20 cellular contexts compared by ENCODE assay signal in the genomic region with DNA sequence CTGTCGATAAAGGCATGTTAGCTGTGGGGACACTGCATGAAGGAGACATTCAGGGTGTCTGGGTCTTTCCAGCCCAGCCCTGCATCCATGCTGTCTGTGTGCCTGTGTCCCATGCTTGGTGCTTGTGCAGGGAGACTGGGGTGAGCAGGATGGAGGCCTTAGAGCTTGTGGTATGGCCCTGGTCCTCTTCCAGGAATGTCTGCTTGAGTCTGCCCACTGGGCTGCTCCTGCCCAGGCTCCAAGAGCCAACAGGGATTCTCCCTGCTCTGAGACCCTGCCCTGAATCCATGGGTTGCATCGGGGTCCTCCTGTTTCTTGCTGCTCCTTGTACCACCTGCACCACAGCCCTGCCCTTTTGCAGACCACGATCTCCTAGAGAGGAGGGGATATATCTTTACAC. TPM values are rescaled to one million over a fixed set of nuclear protein-coding genes. Genes with fewer than 3 reads are reported as not detected.
DNase-seq lines count a peak whose midpoint lies in the region; ATAC-seq and TF ChIP-seq lines count a peak whose summit lies in the region.
"Had no signal": no experiment of that assay in that cellular context is flagged by ENCODE, and none has a peak within 500 bp of the region (broad histone marks: within the 10 kb centered on the region; RNA-seq: fewer than 3 reads in every experiment).

No MANE protein-coding gene starts in this region.

- H3K9me3 Mint-ChIP-seq in dendritic cell treated with granulocyte-macrophage colony-stimulating factor and Interleukin-4, amounts not matched to agents 40 ng/mL and 50 ng/mL, for 4 days = peaks cover 1% of the 10 kb centered on the region
- peaks cover 5% of the 10 kb centered on the region for H3K9me3 Mint-ChIP-seq in stimulated activated memory B cell treated with anti-CD40 and anti-IgM and Interleukin-4, amounts not matched to agents 10 μg/mL and 1 μg/mL and 100 μg/mL, for 72 hours
- H3K9me3 Mint-ChIP-seq in activated naive CD8-positive, alpha-beta T cell treated with anti-CD3 and anti-CD28 coated beads, Interleukin-2, amount 50 U/mL, for 24 hours = peaks cover 20% of the 10 kb centered on the region
- H3K9me3 Mint-ChIP-seq in activated T-cell treated with anti-CD3 and anti-CD28 coated beads, Interleukin-2, amount 50 U/mL, for 4 hours = peaks cover 16% of the 10 kb centered on the region

- no peaks in the 10 kb centered on the region for H3K27me3 ChIP-seq in BLaER1
- H3K27me3 ChIP-seq in right lobe of liver = no peaks in the 10 kb centered on the region

- peaks cover 4% of the 10 kb centered on the region for H3K27me3 Mint-ChIP-seq in dendritic cell treated with granulocyte-macrophage colony-stimulating factor and Interleukin-4, amounts not matched to agents 40 ng/mL and 50 ng/mL, for 4 days
- H3K27me3 Mint-ChIP-seq in stimulated activated memory B cell treated with anti-CD40 and anti-IgM and Interleukin-4, amounts not matched to agents 10 μg/mL and 1 μg/mL and 100 μg/mL, for 72 hours = peaks cover 39% of the 10 kb centered on the region
- peaks cover 41% of the 10 kb centered on the region for H3K27me3 Mint-ChIP-seq in activated naive CD8-positive, alpha-beta T cell treated with anti-CD3 and anti-CD28 coated beads, Interleukin-2, amount 50 U/mL, for 24 hours
- H3K27me3 Mint-ChIP-seq in activated T-cell treated with anti-CD3 and anti-CD28 coated beads, Interleukin-2, amount 50 U/mL, for 4 hours (ENCODE audit: low read depth) = peaks cover 35% of the 10 kb centered on the region

- no peak overlapping the region for H3K9ac ChIP-seq in BLaER1

- H3K4me1 Mint-ChIP-seq in dendritic cell treated with granulocyte-macrophage colony-stimulating factor and Interleukin-4, amounts not matched to agents 40 ng/mL and 50 ng/mL, for 4 days (ENCODE audit: low read depth) = peaks cover 91% of the 10 kb centered on the region
- peaks cover 57% of the 10 kb centered on the region for H3K4me1 Mint-ChIP-seq in stimulated activated memory B cell treated with anti-CD40 and anti-IgM and Interleukin-4, amounts not matched to agents 10 μg/mL and 1 μg/mL and 100 μg/mL, for 72 hours
- peaks cover 18% of the 10 kb centered on the region for H3K4me1 Mint-ChIP-seq in activated naive CD8-positive, alpha-beta T cell treated with anti-CD3 and anti-CD28 coated beads, Interleukin-2, amount 50 U/mL, for 24 hours
- peaks cover 19% of the 10 kb centered on the region for H3K4me1 Mint-ChIP-seq in activated T-cell treated with anti-CD3 and anti-CD28 coated beads, Interleukin-2, amount 50 U/mL, for 4 hours (ENCODE audit: low read depth)
- H3K4me1 Mint-ChIP-seq: H9 had no signal

- H3K27ac ChIP-seq in BLaER1 = no peak overlapping the region
- H3K27ac ChIP-seq in right lobe of liver = no peak overlapping the region
- H3K27ac ChIP-seq: C4-2B had no signal

- peak overlapping the region; percentile 86 for H3K4me2 ChIP-seq in BLaER1

- peaks cover 19% of the 10 kb centered on the region for H3K36me3 Mint-ChIP-seq in dendritic cell treated with granulocyte-macrophage colony-stimulating factor and Interleukin-4, amounts not matched to agents 40 ng/mL and 50 ng/mL, for 4 days (ENCODE audit: low read depth)
- H3K36me3 Mint-ChIP-seq in stimulated activated memory B cell treated with anti-CD40 and anti-IgM and Interleukin-4, amounts not matched to agents 10 μg/mL and 1 μg/mL and 100 μg/mL, for 72 hours = peaks cover 6% of the 10 kb centered on the region
- no peaks in the 10 kb centered on the region for H3K36me3 Mint-ChIP-seq in activated naive CD8-positive, alpha-beta T cell treated with anti-CD3 and anti-CD28 coated beads, Interleukin-2, amount 50 U/mL, for 24 hours (ENCODE audit: low read depth)
- H3K36me3 Mint-ChIP-seq in activated T-cell treated with anti-CD3 and anti-CD28 coated beads, Interleukin-2, amount 50 U/mL, for 4 hours (ENCODE audit: insufficient read depth) = no peaks in the 10 kb centered on the region
- H3K36me3 Mint-ChIP-seq: IgD-negative memory B cell had no signal

- DNase-seq in HT1080 (ENCODE audit: low read depth) = peak; percentile 36
- DNase-seq in NCI-H1092 (lab: John Stamatoyannopoulos, UW) = no peak
- no peak for DNase-seq in activated naive CD8-positive, alpha-beta T cell treated with anti-CD3 and anti-CD28 coated beads, Interleukin-2, amount 50 U/mL, for 24 hours
- no peak for DNase-seq in right lobe of liver
- no peak for DNase-seq in activated T-cell treated with anti-CD3 and anti-CD28 coated beads, Interleukin-2, amount 50 U/mL, for 4 hours
- DNase-seq: ACHN; Caco-2; CD4-positive, alpha-beta T cell; DMS79; GF-D8; H9; KBM-7 had no signal

- TF ChIP-seq POLR2A in right lobe of liver (IDR thresholded peaks at IDR 0.05) = no peak

- intact Hi-C loops in dendritic cell treated with granulocyte-macrophage colony-stimulating factor and Interleukin-4, amounts not matched to agents 40 ng/mL and 50 ng/mL, for 4 days (cut with micrococcal nuclease) = no loop called here
- intact Hi-C loops in right lobe of liver (cut with DNase I) = no loop called here

- peak overlapping the region; percentile 93 for H3K27ac Mint-ChIP-seq in dendritic cell treated with granulocyte-macrophage colony-stimulating factor and Interleukin-4, amounts not matched to agents 40 ng/mL and 50 ng/mL, for 4 days
- peak overlapping the region; percentile 61 for H3K27ac Mint-ChIP-seq in stimulated activated memory B cell treated with anti-CD40 and anti-IgM and Interleukin-4, amounts not matched to agents 10 μg/mL and 1 μg/mL and 100 μg/mL, for 72 hours
- no peak overlapping the region for H3K27ac Mint-ChIP-seq in activated naive CD8-positive, alpha-beta T cell treated with anti-CD3 and anti-CD28 coated beads, Interleukin-2, amount 50 U/mL, for 24 hours
- H3K27ac Mint-ChIP-seq: CD4-positive, alpha-beta T cell; H9; IgD-negative memory B cell had no signal

- H3K36me3 ChIP-seq in BLaER1 (no peaks in the 10 kb centered on the region), right lobe of liver (no peaks in the 10 kb centered on the region)

- 11% methylated on average over 1 of the region's 3 CpGs for WGBS in right lobe of liver (ENCODE audit: insufficient coverage, low coverage, low lambda C conversion rate, missing lambda C conversion rate)

- H3K9me3 ChIP-seq in BLaER1 = peaks cover 12% of the 10 kb centered on the region
- no peaks in the 10 kb centered on the region for H3K9me3 ChIP-seq in right lobe of liver

- peaks cover 20% of the 10 kb centered on the region for H4K20me1 ChIP-seq in BLaER1

- no peak for TF ChIP-seq CTCF in right lobe of liver (IDR thresholded peaks at IDR 0.05)

- peaks cover 39% of the 10 kb centered on the region for H3K4me1 ChIP-seq in BLaER1
- no peaks in the 10 kb centered on the region for H3K4me1 ChIP-seq in right lobe of liver
- H3K4me1 ChIP-seq: Caco-2 had no signal

- H3K4me3 ChIP-seq in BLaER1 = no peak overlapping the region
- no peak overlapping the region for H3K4me3 ChIP-seq in right lobe of liver

- no peak for ATAC-seq in stimulated activated memory B cell treated with anti-CD40 and anti-IgM and Interleukin-4, amounts not matched to agents 10 μg/mL and 1 μg/mL and 100 μg/mL, for 72 hours
- no peak for ATAC-seq in activated naive CD8-positive, alpha-beta T cell treated with anti-CD3 and anti-CD28 coated beads, Interleukin-2, amount 50 U/mL, for 24 hours
- ATAC-seq in right lobe of liver = no peak
- no peak for ATAC-seq in activated T-cell treated with anti-CD3 and anti-CD28 coated beads, Interleukin-2, amount 50 U/mL, for 4 hours
- ATAC-seq: HepG2 had no signal

- no peak overlapping the region for H3K4me3 Mint-ChIP-seq in dendritic cell treated with granulocyte-macrophage colony-stimulating factor and Interleukin-4, amounts not matched to agents 40 ng/mL and 50 ng/mL, for 4 days
- no peak overlapping the region for H3K4me3 Mint-ChIP-seq in stimulated activated memory B cell treated with anti-CD40 and anti-IgM and Interleukin-4, amounts not matched to agents 10 μg/mL and 1 μg/mL and 100 μg/mL, for 72 hours
- no peak overlapping the region for H3K4me3 Mint-ChIP-seq in activated naive CD8-positive, alpha-beta T cell treated with anti-CD3 and anti-CD28 coated beads, Interleukin-2, amount 50 U/mL, for 24 hours
- H3K4me3 Mint-ChIP-seq in activated T-cell treated with anti-CD3 and anti-CD28 coated beads, Interleukin-2, amount 50 U/mL, for 4 hours = no peak overlapping the region
- H3K4me3 Mint-ChIP-seq: CD4-positive, alpha-beta T cell; H9 had no signal

RNA-seq across cellular contexts. Expression of gene ARHGAP22, which starts 31.4 kb away (rescaled TPM):
- total RNA-seq in HT1080 (2014; rRNA removed; shearing (Covaris generic)) = 68.7 and 70.8 TPM in 2 replicates
- 80.9 and 98.9 TPM in 2 replicates for polyA plus RNA-seq in HT1080 (2015; cell fraction: cytosol; rRNA removed)
- 102 and 117 TPM in 2 replicates for polyA plus RNA-seq in HT1080 (2015; cell fraction: nucleus; rRNA removed)
- total RNA-seq in right lobe of liver = 1 to 10 TPM in 1 of 6 experiments, under 1 TPM in 5; 0.22 to 3.6 (median 0.64) TPM
- under 1 TPM; 0.08 to 0.63 (median 0.13) TPM for total RNA-seq in activated T-cell treated with anti-CD3 and anti-CD28 coated beads, Interleukin-2, amount 50 U/mL, for 4 hours
- total RNA-seq: CD4-positive, alpha-beta T cell had no signal

RNA-seq across cellular contexts. Expression of gene WDFY4, which starts 48.4 kb away (rescaled TPM):
- 0.67 and 0.69 TPM in 2 replicates for total RNA-seq in HT1080 (2014; rRNA removed; shearing (Covaris generic))
- polyA plus RNA-seq in HT1080 (2015; cell fraction: cytosol; rRNA removed) = 0.63 and 0.66 TPM in 2 replicates
- 0.27 and 0.99 TPM in 2 replicates for polyA plus RNA-seq in HT1080 (2015; cell fraction: nucleus; rRNA removed)
- 1 to 10 TPM; 1.4 to 4.1 (median 1.9) TPM for total RNA-seq in right lobe of liver
- total RNA-seq in activated T-cell treated with anti-CD3 and anti-CD28 coated beads, Interleukin-2, amount 50 U/mL, for 4 hours = 1 to 10 TPM in 1 of 3 donors, under 1 TPM in 2; 0.53 to 3.9 (median 0.89) TPM
- total RNA-seq: Caco-2, Daoy, H1, H9, HepG2 had no signal
- polyA plus RNA-seq: H1, HepG2 had no signal

Comparison
In these comparisons a context has a peak if more than half of its experiments do, and no peak if none do; other contexts are left out.
1. RNA of gene ARHGAP22, which starts 31.4 kb away (total RNA-seq): 68.7 to 70.8 TPM in HT1080; 0.22 to 3.6 TPM in right lobe of liver and 0.08 to 0.63 TPM in activated T-cell treated with anti-CD3 and anti-CD28 coated beads, Interleukin-2, amount 50 U/mL, for 4 hours; every median in the first group is over 10 times any median in the second.